ENCODE assay signal across 1 cellular context in genomic region chr17:75024686-75025397, GRCh38.
TF ChIP-seq lines count a peak whose summit lies in the region.

No MANE protein-coding gene starts in this region.

TF ChIP-seq in GM12878, 131 proteins besides CTCF, POLR2A, EP300 and RAD21:
- TF ChIP-seq, protein P1, sequence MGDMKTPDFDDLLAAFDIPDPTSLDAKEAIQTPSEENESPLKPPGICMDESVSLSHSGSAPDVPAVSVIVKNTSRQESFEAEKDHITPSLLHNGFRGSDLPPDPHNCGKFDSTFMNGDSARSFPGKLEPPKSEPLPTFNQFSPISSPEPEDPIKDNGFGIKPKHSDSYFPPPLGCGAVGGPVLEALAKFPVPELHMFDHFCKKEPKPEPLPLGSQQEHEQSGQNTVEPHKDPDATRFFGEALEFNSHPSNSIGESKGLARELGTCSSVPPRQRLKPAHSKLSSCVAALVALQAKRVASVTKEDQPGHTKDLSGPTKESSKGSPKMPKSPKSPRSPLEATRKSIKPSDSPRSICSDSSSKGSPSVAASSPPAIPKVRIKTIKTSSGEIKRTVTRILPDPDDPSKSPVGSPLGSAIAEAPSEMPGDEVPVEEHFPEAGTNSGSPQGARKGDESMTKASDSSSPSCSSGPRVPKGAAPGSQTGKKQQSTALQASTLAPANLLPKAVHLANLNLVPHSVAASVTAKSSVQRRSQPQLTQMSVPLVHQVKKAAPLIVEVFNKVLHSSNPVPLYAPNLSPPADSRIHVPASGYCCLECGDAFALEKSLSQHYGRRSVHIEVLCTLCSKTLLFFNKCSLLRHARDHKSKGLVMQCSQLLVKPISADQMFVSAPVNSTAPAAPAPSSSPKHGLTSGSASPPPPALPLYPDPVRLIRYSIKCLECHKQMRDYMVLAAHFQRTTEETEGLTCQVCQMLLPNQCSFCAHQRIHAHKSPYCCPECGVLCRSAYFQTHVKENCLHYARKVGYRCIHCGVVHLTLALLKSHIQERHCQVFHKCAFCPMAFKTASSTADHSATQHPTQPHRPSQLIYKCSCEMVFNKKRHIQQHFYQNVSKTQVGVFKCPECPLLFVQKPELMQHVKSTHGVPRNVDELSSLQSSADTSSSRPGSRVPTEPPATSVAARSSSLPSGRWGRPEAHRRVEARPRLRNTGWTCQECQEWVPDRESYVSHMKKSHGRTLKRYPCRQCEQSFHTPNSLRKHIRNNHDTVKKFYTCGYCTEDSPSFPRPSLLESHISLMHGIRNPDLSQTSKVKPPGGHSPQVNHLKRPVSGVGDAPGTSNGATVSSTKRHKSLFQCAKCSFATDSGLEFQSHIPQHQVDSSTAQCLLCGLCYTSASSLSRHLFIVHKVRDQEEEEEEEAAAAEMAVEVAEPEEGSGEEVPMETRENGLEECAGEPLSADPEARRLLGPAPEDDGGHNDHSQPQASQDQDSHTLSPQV (IDR thresholded peaks at IDR 0.05) = no peak
- TF ChIP-seq FOXK2 (IDR thresholded peaks at IDR 0.05) (no peak), NFIC (IDR thresholded peaks at IDR 0.05; ENCODE audit: low read depth, low read length) (no peak), ZNF24 (IDR thresholded peaks at IDR 0.05) (no peak), NR2C1 (IDR thresholded peaks at IDR 0.05) (no peak), NFYA (IDR thresholded peaks at IDR 0.05; ENCODE audit: borderline replicate concordance, low read depth, low read length) (no peak), RCOR1 (conservative IDR thresholded peaks at IDR 0.05; ENCODE audit: low read depth, low read length) (no peak), ETV6 (conservative IDR thresholded peaks at IDR 0.05 in 1 of 2, IDR thresholded peaks at IDR 0.05 in 1 of 2; ENCODE audit: borderline replicate concordance in 1 of 2, low read depth in 1 of 2) (no peak), NR2F1 (conservative IDR thresholded peaks at IDR 0.05) (no peak), ESRRA (IDR thresholded peaks at IDR 0.05; ENCODE audit: low read length) (no peak), SMAD5 (IDR thresholded peaks at IDR 0.05; ENCODE audit: low read depth) (no peak), USF1 (IDR thresholded peaks at IDR 0.05; ENCODE audit: borderline replicate concordance, extremely low read length, insufficient read depth, low read depth, low read length) (no peak)
- TF ChIP-seq, protein P2, sequence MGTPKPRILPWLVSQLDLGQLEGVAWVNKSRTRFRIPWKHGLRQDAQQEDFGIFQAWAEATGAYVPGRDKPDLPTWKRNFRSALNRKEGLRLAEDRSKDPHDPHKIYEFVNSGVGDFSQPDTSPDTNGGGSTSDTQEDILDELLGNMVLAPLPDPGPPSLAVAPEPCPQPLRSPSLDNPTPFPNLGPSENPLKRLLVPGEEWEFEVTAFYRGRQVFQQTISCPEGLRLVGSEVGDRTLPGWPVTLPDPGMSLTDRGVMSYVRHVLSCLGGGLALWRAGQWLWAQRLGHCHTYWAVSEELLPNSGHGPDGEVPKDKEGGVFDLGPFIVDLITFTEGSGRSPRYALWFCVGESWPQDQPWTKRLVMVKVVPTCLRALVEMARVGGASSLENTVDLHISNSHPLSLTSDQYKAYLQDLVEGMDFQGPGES (IDR thresholded peaks at IDR 0.05) = no peak
